In the genomic region with DNA sequence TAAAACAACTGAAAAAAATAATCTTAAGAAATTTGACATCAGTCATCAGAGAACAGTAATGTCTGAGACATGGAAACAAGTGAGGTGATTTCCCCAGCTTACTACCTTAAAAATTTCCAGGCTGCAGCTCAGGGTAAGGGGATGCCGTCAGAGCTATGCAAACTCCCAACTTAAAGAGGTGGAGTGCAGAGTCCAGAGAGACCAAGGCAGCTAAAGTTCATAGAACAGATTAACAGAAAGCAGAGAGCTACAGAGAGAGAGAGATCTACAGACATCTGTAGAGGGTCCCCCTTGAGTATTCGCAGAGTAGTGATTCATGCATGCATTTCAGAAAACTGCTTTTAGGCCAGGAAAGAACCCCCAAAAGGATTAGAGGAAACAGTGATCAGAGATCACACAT, we compare ENCODE assay signal across 30 cellular contexts.
A peak's percentile ranks its signal among the peaks of the same experiment; 100 is the strongest.
DNase-seq lines count a peak whose midpoint lies in the region; ATAC-seq, FAIRE-seq and TF ChIP-seq lines count a peak whose summit lies in the region.
"Had no signal": no experiment of that assay in that cellular context is flagged by ENCODE, and none has a peak within 500 bp of the region (broad histone marks: within the 10 kb centered on the region; RNA-seq: fewer than 3 reads in every experiment).

No MANE protein-coding gene starts in this region.

- no peak for FAIRE-seq in H1 (lab: Jason Lieb, UNC)
- FAIRE-seq: A204.1, GM12878, GM12892, GM18507, GM19239 had no signal

- H3K27ac Mint-ChIP-seq in neural progenitor cell: no peak overlapping the region
- H3K27ac Mint-ChIP-seq: CD4-positive, alpha-beta memory T cell; CD4-positive, CD25-positive, alpha-beta regulatory T cell; CD8-positive, alpha-beta memory T cell had no signal

- H4K5ac ChIP-seq in H1 (ENCODE audit: insufficient read length, low read depth, low read length): no peak overlapping the region

- H3K4me2 ChIP-seq in H1 (ENCODE audit: insufficient read depth in 1 of 2, low read depth in 2 of 2, low read length in 2 of 2) (no peak overlapping the region), neural progenitor cell (no peak overlapping the region)
- H3K4me2 ChIP-seq: BLaER1 had no signal

- no peak overlapping the region for H3K14ac ChIP-seq in H1 (ENCODE audit: insufficient read length)

- no peak overlapping the region for H3K18ac ChIP-seq in H1 (ENCODE audit: extremely low read depth, low read length)

- no peak for TF ChIP-seq RAD21 in H1 (IDR thresholded peaks at IDR 0.05 in 1 of 2, conservative IDR thresholded peaks at IDR 0.05 in 1 of 2; ENCODE audit: low read depth in 2 of 2, low read length in 2 of 2)

- no peak overlapping the region for H3K27ac ChIP-seq in H1 (ENCODE audit: low read depth, low read length)
- H3K27ac ChIP-seq in neural progenitor cell: no peak overlapping the region
- H3K27ac ChIP-seq in WERI-Rb-1: no peak overlapping the region
- H3K27ac ChIP-seq: BLaER1 had no signal

- TF ChIP-seq EP300 in H1 (IDR thresholded peaks at IDR 0.05; ENCODE audit: borderline replicate concordance in 1 of 2, low read depth in 2 of 2, low read length in 2 of 2): no peak

- no peaks in the 10 kb centered on the region for H3K36me3 ChIP-seq in H1 (ENCODE audit: control insufficient read depth in 2 of 4, insufficient read depth in 4 of 4, low read length in 3 of 4)
- no peaks in the 10 kb centered on the region for H3K36me3 ChIP-seq in neural progenitor cell
- no peaks in the 10 kb centered on the region for H3K36me3 ChIP-seq in WERI-Rb-1
- H3K36me3 ChIP-seq: BE2C, BLaER1 had no signal

- no peak overlapping the region for H2BK20ac ChIP-seq in H1 (ENCODE audit: low read length)

- no peak overlapping the region for H2BK12ac ChIP-seq in H1 (ENCODE audit: low read depth, low read length)

- H3K23ac ChIP-seq in H1 (ENCODE audit: insufficient read length): no peak overlapping the region

- H3K27me3 ChIP-seq in H1 (replicated peaks in 1 of 4; ENCODE audit: control insufficient read depth in 3 of 4, extremely low read depth in 1 of 4, insufficient read depth in 3 of 4, low read length in 3 of 4): no peaks in the 10 kb centered on the region
- no peaks in the 10 kb centered on the region for H3K27me3 ChIP-seq in neural progenitor cell
- H3K27me3 ChIP-seq in WERI-Rb-1 (ENCODE audit: insufficient read depth, low read depth, severe bottlenecking): peaks cover 3% of the 10 kb centered on the region
- H3K27me3 ChIP-seq: BE2C, BLaER1 had no signal

- H3K56ac ChIP-seq in H1 (replicated peaks; ENCODE audit: insufficient read length, low read depth, low read length): no peak overlapping the region

- H3K79me1 ChIP-seq in H1 (ENCODE audit: low read depth, low read length): no peaks in the 10 kb centered on the region

- no peak for TF ChIP-seq POLR2A in H1 (IDR thresholded peaks at IDR 0.05; ENCODE audit: control extremely low read depth in 1 of 2, low read depth in 2 of 2, low read length in 2 of 2)

- H4K20me1 ChIP-seq in H1 (replicated peaks in 1 of 2; ENCODE audit: control insufficient read depth in 1 of 2, insufficient read depth in 2 of 2, low read length in 2 of 2): no peaks in the 10 kb centered on the region
- no peaks in the 10 kb centered on the region for H4K20me1 ChIP-seq in neural progenitor cell (ENCODE audit: low read depth)
- H4K20me1 ChIP-seq: BLaER1 had no signal

- H2BK120ac ChIP-seq in H1 (replicated peaks; ENCODE audit: low read depth, low read length): no peak overlapping the region

- no peaks in the 10 kb centered on the region for H3K23me2 ChIP-seq in H1 (ENCODE audit: low read depth, low read length)

- H3K9me3 ChIP-seq in H1 (ENCODE audit: insufficient read depth in 2 of 2, low read depth in 1 of 2, low read length in 1 of 2) (no peaks in the 10 kb centered on the region), neural progenitor cell (ENCODE audit: low read depth) (no peaks in the 10 kb centered on the region), WERI-Rb-1 (ENCODE audit: severe bottlenecking) (no peaks in the 10 kb centered on the region)
- H3K9me3 ChIP-seq: BE2C, BLaER1 had no signal

- H4K8ac ChIP-seq in H1 (ENCODE audit: extremely low read depth, insufficient read depth, low read length): no peak overlapping the region

- no peaks in the 10 kb centered on the region for H3K27me3 Mint-ChIP-seq in neural progenitor cell (ENCODE audit: insufficient read depth, low read depth)

- H3K9me3 Mint-ChIP-seq in neural progenitor cell: peaks cover 2% of the 10 kb centered on the region

- CTCF ChIA-PET in H1 (lab: Charles Lee; ENCODE audit: partially characterized antibody): interaction anchor here (0.6 to 2.4 kb wide), 3 partner anchors 10 to 1055 kb away, joined by 3 to 4 read pairs (median 4); no protein-coding TSS in a partner anchor

- no peak overlapping the region for H2AK5ac ChIP-seq in H1 (ENCODE audit: low read depth, low read length)

- H3K4me1 Mint-ChIP-seq in neural progenitor cell: no peaks in the 10 kb centered on the region
- H3K4me1 Mint-ChIP-seq: CD4-positive, alpha-beta memory T cell; CD4-positive, CD25-positive, alpha-beta regulatory T cell; CD8-positive, alpha-beta memory T cell had no signal

- no peaks in the 10 kb centered on the region for H3K79me2 ChIP-seq in H1 (ENCODE audit: control insufficient read depth in 1 of 2, insufficient read depth in 2 of 2, low read length in 2 of 2)
- H3K79me2 ChIP-seq in neural progenitor cell (ENCODE audit: low read depth): no peaks in the 10 kb centered on the region

- no peak overlapping the region for H3K4me3 Mint-ChIP-seq in neural progenitor cell
- H3K4me3 Mint-ChIP-seq: CD14-positive monocyte; CD4-positive, alpha-beta memory T cell; CD4-positive, CD25-positive, alpha-beta regulatory T cell; CD8-positive, alpha-beta memory T cell had no signal

- no peak overlapping the region for H3K4ac ChIP-seq in H1 (replicated peaks; ENCODE audit: insufficient read length, low read depth, low read length)

- no peak overlapping the region for H3K4me3 ChIP-seq in H1 (ENCODE audit: extremely low read depth in 1 of 4, insufficient read depth in 2 of 4, low read depth in 3 of 4, low read length in 4 of 4)
- no peak overlapping the region for H3K4me3 ChIP-seq in fibroblast of mammary gland (ENCODE audit: control insufficient read depth, low read depth, low read length)
- no peak overlapping the region for H3K4me3 ChIP-seq in neural progenitor cell
- H3K4me3 ChIP-seq in WERI-Rb-1 (ENCODE audit: low read depth, low read length): no peak overlapping the region
- H3K4me3 ChIP-seq: BLaER1, GM12878 had no signal

- no peak overlapping the region for H4K91ac ChIP-seq in H1 (replicated peaks; ENCODE audit: insufficient read length, low read length)

- 43% methylated on average over 2 of the region's 2 CpGs; no CpG with 5 or more reads in 1 of the 2 experiments for WGBS in H1 (ENCODE audit: extremely low coverage in 1 of 2, insufficient coverage in 1 of 2, insufficient read length in 1 of 2, insufficient replicate concordance in 2 of 2, low coverage in 1 of 2, low lambda C conversion rate in 2 of 2, missing lambda C conversion rate in 1 of 2), 2 experiments

- H2BK15ac ChIP-seq in H1 (ENCODE audit: low read length): no peak overlapping the region

- DNase-seq in LHCN-M2 (ENCODE audit: low read depth) (peak; percentile 14), H1 (ENCODE audit: low read depth in 1 of 2, low spot score in 2 of 2) (no peak), fibroblast of mammary gland (ENCODE audit: low read depth) (peak; percentile 45), neural progenitor cell (ENCODE audit: low spot score) (no peak), NCI-H1694 (lab: John Stamatoyannopoulos, UW) (no peak), WERI-Rb-1 (no peak), HuH-7.5 (ENCODE audit: low spot score) (no peak)
- DNase-seq: 8988T; ACHN; BE2C; C1 segment of cervical spinal cord; CD4-positive, alpha-beta memory T cell; CD4-positive, CD25-positive, alpha-beta regulatory T cell; CD8-positive, alpha-beta memory T cell; COR-L47; DMS 273 treated with DMSO at 0.1 percent for 48 hours; DMS153; DMS53; DMS79; DND-41; EL; GDM1 had no signal

- H3F3A ChIP-seq in neural progenitor cell (ENCODE audit: low read depth): no peaks in the 10 kb centered on the region

- H2AFZ ChIP-seq in H1 (ENCODE audit: low read length): peak overlapping the region; percentile 50; the same call in 1 of the 2 replicates
- H2AFZ ChIP-seq in neural progenitor cell (replicated peaks): peak overlapping the region; percentile 31

- no peak for ATAC-seq in HG03565 (IDR thresholded peaks at IDR 0.05; ENCODE audit: unreplicated experiment)
- ATAC-seq: GM12878 had no signal

- no peaks in the 10 kb centered on the region for H3K36me3 Mint-ChIP-seq in neural progenitor cell
- H3K36me3 Mint-ChIP-seq: CD14-positive monocyte; CD4-positive, alpha-beta memory T cell; CD4-positive, CD25-positive, alpha-beta regulatory T cell; CD8-positive, alpha-beta memory T cell had no signal

- H2BK5ac ChIP-seq in H1 (ENCODE audit: low read depth, low read length): no peak overlapping the region

- H3K4me1 ChIP-seq in H1 (replicated peaks in 1 of 4; ENCODE audit: control insufficient read depth in 3 of 4, insufficient read depth in 4 of 4, low read length in 3 of 4): no peaks in the 10 kb centered on the region
- no peaks in the 10 kb centered on the region for H3K4me1 ChIP-seq in neural progenitor cell
- H3K4me1 ChIP-seq: BE2C, BLaER1 had no signal

- no peak for TF ChIP-seq CTCF in H1 (IDR thresholded peaks at IDR 0.05; ENCODE audit: control extremely low read depth in 1 of 3, insufficient read depth in 1 of 3, low read depth in 1 of 3, low read length in 3 of 3)
- no peak for TF ChIP-seq CTCF in fibroblast of mammary gland (conservative IDR thresholded peaks at IDR 0.05; ENCODE audit: control insufficient read depth, insufficient read depth, low read depth, low read length)
- TF ChIP-seq CTCF in neural progenitor cell (IDR thresholded peaks at IDR 0.05): no peak
- TF ChIP-seq CTCF in WERI-Rb-1 (IDR thresholded peaks at IDR 0.05; ENCODE audit: low read depth, low read length): no peak

- POLR2A ChIA-PET in H1 (lab: Charles Lee; ENCODE audit: partially characterized antibody): no interaction called here

- no peak overlapping the region for H3K9ac ChIP-seq in H1 (replicated peaks in 1 of 4; ENCODE audit: extremely low read depth in 1 of 4, low read depth in 3 of 4, low read length in 3 of 4)
- no peak overlapping the region for H3K9ac ChIP-seq in neural progenitor cell
- H3K9ac ChIP-seq: BLaER1 had no signal

TF ChIP-seq in H1, 55 proteins besides CTCF, POLR2A, EP300 and RAD21 (continues in another document):
- no peak for TF ChIP-seq SUZ12 (IDR thresholded peaks at IDR 0.05; ENCODE audit: low read length)
- no peak for TF ChIP-seq TAF7 (optimal IDR thresholded peaks at IDR 0.05; ENCODE audit: borderline replicate concordance, low read depth, low read length)
- TF ChIP-seq NANOG (IDR thresholded peaks at IDR 0.05; ENCODE audit: insufficient read depth, low read depth, low read length, poor library complexity, severe bottlenecking): no peak
- no peak for TF ChIP-seq CHD1 (IDR thresholded peaks at IDR 0.05; ENCODE audit: low read depth, low read length)
- TF ChIP-seq KDM5A (IDR thresholded peaks at IDR 0.05; ENCODE audit: low read length): no peak

Comparison
In these comparisons a context has a peak if more than half of its experiments do, and no peak if none do; other contexts are left out.
1. DNase-seq: peak in LHCN-M2 (single experiment) and fibroblast of mammary gland (single experiment); none in H1 (0 of 2), neural progenitor cell (single experiment), NCI-H1694 (single experiment), WERI-Rb-1 (single experiment) and HuH-7.5 (single experiment).